In genomic region chr2:18777250-18777812, GRCh38 we compare ENCODE assay signal across 1 cellular context.
TF ChIP-seq lines count a peak whose summit lies in the region.

No MANE protein-coding gene starts in this region.

TF ChIP-seq in GM23338, 12 proteins besides CTCF, POLR2A, EP300 and RAD21 (continued from another document):
- TF ChIP-seq ZNF462 (CRISPR knock-in tag; IDR thresholded peaks at IDR 0.05) (no peak), EZH2phosphoT487 (IDR thresholded peaks at IDR 0.05; ENCODE audit: unreplicated experiment) (no peak)
